24 cellular contexts compared by ENCODE assay signal in the genomic region with DNA sequence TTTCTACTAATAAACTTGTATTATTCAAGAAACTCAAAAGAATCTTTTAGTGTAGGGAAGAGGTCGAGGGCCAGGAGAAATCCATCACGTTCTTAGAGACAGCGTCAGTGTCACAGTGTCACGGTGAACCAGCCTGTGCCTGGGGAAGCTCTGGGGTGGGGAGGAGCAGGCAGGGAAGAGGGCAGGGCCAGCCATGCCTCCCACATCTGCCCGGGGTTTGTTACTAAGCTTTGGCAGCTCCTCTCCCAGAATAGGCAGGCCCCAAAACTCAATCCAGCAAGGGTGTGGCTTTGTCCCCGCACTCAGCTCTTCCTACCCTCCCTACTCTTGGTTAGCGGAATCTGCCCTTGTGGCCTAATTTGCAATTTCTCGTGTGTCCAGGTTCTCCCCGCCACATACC.
A peak's percentile ranks its signal among the peaks of the same experiment; 100 is the strongest.
DNase-seq lines count a peak whose midpoint lies in the region; ATAC-seq and TF ChIP-seq lines count a peak whose summit lies in the region.
"Had no signal": no experiment of that assay in that cellular context is flagged by ENCODE, and none has a peak within 500 bp of the region (broad histone marks: within the 10 kb centered on the region; RNA-seq: fewer than 3 reads in every experiment).

No MANE protein-coding gene starts in this region.

- H3K27me3 ChIP-seq in ascending aorta: no peaks in the 10 kb centered on the region
- no peaks in the 10 kb centered on the region for H3K27me3 ChIP-seq in heart left ventricle
- no peaks in the 10 kb centered on the region for H3K27me3 ChIP-seq in neuronal stem cell (ENCODE audit: control insufficient read depth in 3 of 3, insufficient read depth in 3 of 3, low read depth in 1 of 3, low read length in 3 of 3)
- H3K27me3 ChIP-seq: upper lobe of left lung had no signal

- H2BK5ac ChIP-seq in neuronal stem cell (ENCODE audit: low read length): no peak overlapping the region

- no peak overlapping the region for H4K8ac ChIP-seq in neuronal stem cell (ENCODE audit: low read depth, low read length)

- H3K14ac ChIP-seq in neuronal stem cell (ENCODE audit: low read length): peak overlapping the region; percentile 40

- no peak overlapping the region for H3K4ac ChIP-seq in neuronal stem cell (ENCODE audit: low read length)

- H2AFZ ChIP-seq in neuronal stem cell (ENCODE audit: low read length): no peak overlapping the region

- peak overlapping the region; percentile 47 for H3K23ac ChIP-seq in neuronal stem cell (ENCODE audit: low read depth, low read length, poor library complexity)

- no peak overlapping the region for H4K91ac ChIP-seq in neuronal stem cell (ENCODE audit: low read depth, low read length, poor library complexity)

- intact Hi-C loops in ascending aorta (cut with DNase I): no loop called here
- intact Hi-C loops in heart left ventricle (cut with DNase I): loop anchor here in 1 of 10 donors (5.0 kb wide), 1 partner anchor 71 kb away; no protein-coding TSS in a partner anchor

- H3K18ac ChIP-seq in neuronal stem cell (ENCODE audit: low read length): peak overlapping the region; percentile 60

- no peak overlapping the region for H3K9ac ChIP-seq in neuronal stem cell (ENCODE audit: low read depth, low read length, poor library complexity)

- no peak overlapping the region for H2BK120ac ChIP-seq in neuronal stem cell (ENCODE audit: low read depth, low read length)

- DNase-seq in AG20443 (ENCODE audit: low spot score) (peak; percentile 59), ascending aorta (ENCODE audit: low spot score in 2 of 2) (no peak), heart left ventricle (peak in 2 of 5 donors; percentile 10 to 21), neuronal stem cell (ENCODE audit: low spot score) (no peak), OCI-M1 (lab: John Stamatoyannopoulos, UW) (no peak), epidermal melanocyte (ENCODE audit: insufficient read length, low spot score) (no peak)
- no peak for DNase-seq in effector CD8-positive, alpha-beta T cell (lab: John Stamatoyannopoulos, UW)
- DNase-seq in activated CD4-positive, alpha-beta T cell treated with anti-CD3 and anti-CD28 coated beads for 1 hour: no peak
- DNase-seq: activated CD4-positive, alpha-beta T cell treated with anti-CD3 and anti-CD28 coated beads for 36 hours; activated naive CD4-positive, alpha-beta T cell treated with anti-CD3 and anti-CD28 coated beads for 36 hours; activated T-cell treated with anti-CD3 and anti-CD28 coated beads, Interleukin-2, amount 50 U/mL, for 72 hours; amygdala; COR-L47; DMS79 treated with DMSO at 0.1 percent for 48 hours; HFFc6; Karpas-422; MV-4-11; NCI-H187; NCI-H2227 treated with DMSO at 0.1 percent for 48 hours; stimulated activated CD4-positive, alpha-beta T cell treated with anti-CD3 and anti-CD28 coated beads, Interleukin-2, amount 100 ng/mL, for 24 hours; upper lobe of left lung had no signal

- no peak overlapping the region for H2BK15ac ChIP-seq in neuronal stem cell (ENCODE audit: low read length)

- H3K9me3 ChIP-seq in ascending aorta (no peaks in the 10 kb centered on the region), heart left ventricle (no peaks in the 10 kb centered on the region), neuronal stem cell (replicated peaks in 1 of 2; ENCODE audit: control insufficient read depth in 2 of 2, insufficient read depth in 1 of 2, low read depth in 1 of 2, low read length in 2 of 2) (no peaks in the 10 kb centered on the region)
- H3K9me3 ChIP-seq: A549, upper lobe of left lung had no signal

- H3K27ac ChIP-seq in ascending aorta: peak overlapping the region; percentile 53 to 59
- peak overlapping the region in 6 of 12 donors; percentile 32 to 61 (median 48) for H3K27ac ChIP-seq in heart left ventricle
- no peak overlapping the region for H3K27ac ChIP-seq in neuronal stem cell (replicated peaks; ENCODE audit: low read length)
- H3K27ac ChIP-seq: A549 had no signal

- H3K4me3 ChIP-seq in ascending aorta (no peak overlapping the region), heart left ventricle (no peak overlapping the region), neuronal stem cell (ENCODE audit: low read length in 2 of 2) (no peak overlapping the region)
- H3K4me3 ChIP-seq: A549, upper lobe of left lung had no signal

- TF ChIP-seq CTCF in ascending aorta (IDR thresholded peaks at IDR 0.05): no peak
- TF ChIP-seq CTCF in heart left ventricle (IDR thresholded peaks at IDR 0.05): no peak

- no peak overlapping the region for H2BK12ac ChIP-seq in neuronal stem cell (ENCODE audit: low read length)

- no peak overlapping the region for H3K4me2 ChIP-seq in neuronal stem cell (ENCODE audit: insufficient read depth, low read length, poor library complexity, severe bottlenecking)
- H3K4me2 ChIP-seq: A549 had no signal

- H3K36me3 ChIP-seq in ascending aorta (peaks cover 37 to 51% of the 10 kb centered on the region in 2 donors), heart left ventricle (peaks cover 0 to 76% (median 57%) of the 10 kb centered on the region in 9 donors), neuronal stem cell (replicated peaks in 1 of 2; ENCODE audit: control insufficient read depth in 2 of 2, insufficient read depth in 2 of 2, low read length in 2 of 2) (peaks cover 7 to 12% of the 10 kb centered on the region in 2 donors)

- peaks cover 3 to 6% of the 10 kb centered on the region in 2 donors for H3K4me1 ChIP-seq in ascending aorta
- H3K4me1 ChIP-seq in heart left ventricle: peaks cover 0 to 45% (median 20%) of the 10 kb centered on the region in 12 donors
- peaks cover 2 to 8% of the 10 kb centered on the region in 2 donors for H3K4me1 ChIP-seq in neuronal stem cell (ENCODE audit: control insufficient read depth in 2 of 2, insufficient read depth in 1 of 2, low read depth in 1 of 2, low read length in 2 of 2)
- H3K4me1 ChIP-seq: A549 had no signal

- TF ChIP-seq POLR2A in heart left ventricle (IDR thresholded peaks at IDR 0.05): no peak

- no peaks in the 10 kb centered on the region for H3K79me1 ChIP-seq in neuronal stem cell (ENCODE audit: low read depth, low read length)

- 58 to 72% (median 64%) methylated on average over 9 of the region's 9 CpGs for WGBS in heart left ventricle, 4 donors
- WGBS in neuronal stem cell (ENCODE audit: extremely low coverage in 2 of 2, insufficient read length in 2 of 2, insufficient replicate concordance in 1 of 2), 2 donors: no CpG with 5 or more reads among the region's 9 CpGs

- ATAC-seq in heart left ventricle: peak; percentile 16 to 57 (median 46)
- ATAC-seq: A549; activated CD4-positive, alpha-beta T cell treated with anti-CD3 and anti-CD28 coated beads for 36 hours; activated T-cell treated with anti-CD3 and anti-CD28 coated beads, Interleukin-2, amount 50 U/mL, for 72 hours; natural killer cell treated with Interleukin-12 subunit alpha and Interleukin-12 subunit beta and Interleukin-15 and Interleukin-18, amount 100 ng/mL, for 72 hours; stimulated activated memory B cell treated with anti-CD40 and anti-IgM and Interleukin-4, amounts not matched to agents 10 μg/mL and 1 μg/mL and 100 μg/mL, for 72 hours had no signal

- H2AK5ac ChIP-seq in neuronal stem cell (ENCODE audit: low read depth, low read length): no peak overlapping the region
